9 cellular contexts compared by ENCODE assay signal in genomic region chr21:39153373-39153772, GRCh38. TPM values are rescaled to one million over a fixed set of nuclear protein-coding genes. Genes with fewer than 3 reads are reported as not detected.
DNase-seq lines count a peak whose midpoint lies in the region; ATAC-seq, FAIRE-seq and TF ChIP-seq lines count a peak whose summit lies in the region.
"Had no signal": no experiment of that assay in that cellular context is flagged by ENCODE, and none has a peak within 500 bp of the region (broad histone marks: within the 10 kb centered on the region; RNA-seq: fewer than 3 reads in every experiment).

No MANE protein-coding gene starts in this region.

- H3K4me3 ChIP-seq in BJ (ENCODE audit: low read depth, low read length) (no peak overlapping the region), HL-60 (replicated peaks; ENCODE audit: insufficient read depth, low read length) (no peak overlapping the region), adipocyte (ENCODE audit: low read length) (no peak overlapping the region), keratinocyte (ENCODE audit: control insufficient read depth in 2 of 3, extremely low read depth in 1 of 3, insufficient read depth in 2 of 3, low read depth in 1 of 3, low read length in 3 of 3) (no peak overlapping the region), dorsolateral prefrontal cortex (no peak overlapping the region)

- H3K4me2 ChIP-seq in keratinocyte (ENCODE audit: control insufficient read depth, extremely low read depth, insufficient read depth, low read depth, low read length), result no peak overlapping the region

- H4K20me1 ChIP-seq in keratinocyte (ENCODE audit: control insufficient read depth, extremely low read depth, insufficient read depth, low read length), result no peaks in the 10 kb centered on the region

- H3K79me2 ChIP-seq in keratinocyte (ENCODE audit: control insufficient read depth, insufficient read depth, low read length), result no peaks in the 10 kb centered on the region

- H3K4me1 ChIP-seq in adipocyte (ENCODE audit: control insufficient read depth, insufficient read depth, low read length), result no peaks in the 10 kb centered on the region
- H3K4me1 ChIP-seq in keratinocyte (ENCODE audit: control insufficient read depth, extremely low read depth, insufficient read depth, low read length), result no peaks in the 10 kb centered on the region

- DNase-seq in BJ (ENCODE audit: low read depth), result no peak
- DNase-seq in HL-60 (ENCODE audit: low read depth in 1 of 2, low spot score in 1 of 2), result no peak
- peak; percentile 13 for DNase-seq in adipocyte (ENCODE audit: low read depth)
- DNase-seq in keratinocyte (ENCODE audit: low read depth, low spot score), result no peak
- no peak for DNase-seq in OCI-M2 (lab: John Stamatoyannopoulos, UW; ENCODE audit: unreplicated experiment)
- no peak for DNase-seq in posterior vena cava (ENCODE audit: low spot score)
- DNase-seq in dorsolateral prefrontal cortex, result no peak
- DNase-seq: NCI-H2081 had no signal

- no peak overlapping the region for H2AFZ ChIP-seq in keratinocyte (ENCODE audit: control insufficient read depth, low read length)

- POLR2A ChIA-PET in BJ (lab: Charles Lee), result no interaction called here

- CTCF ChIA-PET in BJ (lab: Yijun Ruan, JAX), result interaction anchor here (0.9 to 1.1 kb wide), 3 partner anchors 12 to 19 kb away, joined by 3 to 4 read pairs (median 3); no protein-coding TSS in a partner anchor

- ATAC-seq in GM19452 (IDR thresholded peaks at IDR 0.05; ENCODE audit: unreplicated experiment), result no peak

- dilution Hi-C loops in keratinocyte (cut with MboI; ENCODE audit: extremely low pct_ligation_motif_present, low sequenced_read_pairs), result no loop called here

- no peaks in the 10 kb centered on the region for H3K36me3 ChIP-seq in BJ (ENCODE audit: control insufficient read depth, insufficient read depth, low read length)
- H3K36me3 ChIP-seq in adipocyte (ENCODE audit: control insufficient read depth, insufficient read depth, low read length, severe bottlenecking), result no peaks in the 10 kb centered on the region
- no peaks in the 10 kb centered on the region for H3K36me3 ChIP-seq in keratinocyte (ENCODE audit: control insufficient read depth in 2 of 2, extremely low read depth in 1 of 2, insufficient read depth in 2 of 2, low read length in 2 of 2)

- no peaks in the 10 kb centered on the region for H3K9me3 ChIP-seq in adipocyte (ENCODE audit: control insufficient read depth, low read length)
- H3K9me3 ChIP-seq in keratinocyte (ENCODE audit: control insufficient read depth, low read depth, low read length), result no peaks in the 10 kb centered on the region

- no peak for FAIRE-seq in keratinocyte (lab: Jason Lieb, UNC)

- H3K27ac ChIP-seq in HL-60 (replicated peaks) (no peak overlapping the region), keratinocyte (ENCODE audit: control insufficient read depth, insufficient read depth, low read length) (no peak overlapping the region), dorsolateral prefrontal cortex (no peak overlapping the region)

- intact Hi-C loops in posterior vena cava (cut with DNase I), result no loop called here
- intact Hi-C loops in dorsolateral prefrontal cortex (cut with DNase I), result no loop called here

- H3K9ac ChIP-seq in adipocyte (ENCODE audit: low read length) (no peak overlapping the region), keratinocyte (ENCODE audit: control insufficient read depth, extremely low read depth, insufficient read depth, low read length) (no peak overlapping the region)

- no peaks in the 10 kb centered on the region for H3K9me1 ChIP-seq in keratinocyte (ENCODE audit: control insufficient read depth, extremely low read depth, insufficient read depth, low read length)

- H3K27me3 ChIP-seq in BJ (ENCODE audit: control insufficient read depth, insufficient read depth, low read length), result peaks cover 8% of the 10 kb centered on the region
- no peaks in the 10 kb centered on the region for H3K27me3 ChIP-seq in HL-60 (ENCODE audit: insufficient read depth, poor library complexity, severe bottlenecking)
- peaks cover 10% of the 10 kb centered on the region for H3K27me3 ChIP-seq in adipocyte (replicated peaks; ENCODE audit: control insufficient read depth, insufficient read depth, low read length)
- H3K27me3 ChIP-seq in keratinocyte (ENCODE audit: control insufficient read depth, extremely low read depth, insufficient read depth, low read length), result no peaks in the 10 kb centered on the region
- no peaks in the 10 kb centered on the region for H3K27me3 ChIP-seq in dorsolateral prefrontal cortex

- TF ChIP-seq CTCF in BJ (IDR thresholded peaks at IDR 0.05; ENCODE audit: insufficient read depth, low read depth, low read length) (peak; percentile 46), HL-60 (IDR thresholded peaks at IDR 0.05; ENCODE audit: insufficient read depth, low read length) (peak; percentile 0), keratinocyte (optimal IDR thresholded peaks at IDR 0.05 in 1 of 3, IDR thresholded peaks at IDR 0.05 in 1 of 3, conservative IDR thresholded peaks at IDR 0.05 in 1 of 3; ENCODE audit: extremely low read depth in 1 of 3, insufficient read depth in 2 of 3, low read length in 3 of 3) (peak; percentile 38 to 58 (median 49)), dorsolateral prefrontal cortex (IDR thresholded peaks at IDR 0.05 in 54 of 56, conservative IDR thresholded peaks at IDR 0.05 in 2 of 56; ENCODE audit: low read depth in 1 of 56, partially characterized antibody in 56 of 56) (peak in 12 of 56 donors; percentile 9 to 39 (median 20))

RNA-seq across cellular contexts. Expression of gene PSMG1, which starts 29.9 kb away (rescaled TPM):
- polyA plus RNA-seq in BJ (2011; rRNA removed) (21.9 and 56.4 TPM in 2 replicates), keratinocyte (48.9 to 91.8 TPM (median 56.8 TPM) in 3 replicates)
- polyA minus RNA-seq in BJ (2011; rRNA and poly(A)+ RNA removed), result 5.0 and 7.4 TPM in 2 replicates
- 18.8 TPM for polyA plus RNA-seq in keratinocyte (2011; ENCODE audit: low read depth)
- 44.9 and 88.1 TPM in 2 replicates for polyA plus RNA-seq in keratinocyte (2011; cell fraction: cytosol; rRNA removed)
- polyA plus RNA-seq in keratinocyte (2011; cell fraction: nucleus; rRNA removed), result 36.1 and 45.8 TPM in 2 replicates
- 33.6 and 71.5 TPM in 2 replicates for polyA plus RNA-seq in keratinocyte (2012; ENCODE audit: low replicate concordance)
- 9.2 to 24.3 TPM (median 10.5 TPM) in 3 replicates for polyA minus RNA-seq in keratinocyte
- 22.8 TPM for polyA minus RNA-seq in keratinocyte (2011; cell fraction: cytosol; rRNA and poly(A)+ RNA removed)
- polyA minus RNA-seq in keratinocyte (2011; cell fraction: nucleus; rRNA and poly(A)+ RNA removed), result 6.2 and 14.7 TPM in 2 replicates
- total RNA-seq in posterior vena cava (10 to 100 TPM; 30.9 to 33.8 TPM), dorsolateral prefrontal cortex (10 to 100 TPM; 15.0 to 45.2 (median 29.2) TPM)
